Comparison of ENCODE assay signal across 20 cellular contexts in genomic region chr6:156884306-156884705, GRCh38.
DNase-seq lines count a peak whose midpoint lies in the region; ATAC-seq and TF ChIP-seq lines count a peak whose summit lies in the region.
"Had no signal": no experiment of that assay in that cellular context is flagged by ENCODE, and none has a peak within 500 bp of the region (broad histone marks: within the 10 kb centered on the region; RNA-seq: fewer than 3 reads in every experiment).

No MANE protein-coding gene starts in this region.

- intact Hi-C loops in HCT116 (cut with micrococcal nuclease) = loop anchor here (10.0 kb wide), 1 partner anchor 320 kb away; no protein-coding TSS in a partner anchor

- H2AFZ ChIP-seq in HCT116 (ENCODE audit: low read depth, low read length, poor library complexity, severe bottlenecking) = no peak overlapping the region
- no peak overlapping the region for H2AFZ ChIP-seq in OCI-LY1 (ENCODE audit: low read length)

- H3K9me2 ChIP-seq in HCT116 (ENCODE audit: insufficient read depth) = no peaks in the 10 kb centered on the region
- no peaks in the 10 kb centered on the region for H3K9me2 ChIP-seq in OCI-LY1 (ENCODE audit: low read depth, low read length)

- H3K36me3 ChIP-seq in HCT116 (ENCODE audit: control insufficient read depth in 1 of 2, insufficient read depth in 2 of 2, low read length in 2 of 2) (no peaks in the 10 kb centered on the region), OCI-LY1 (ENCODE audit: insufficient read depth, low read length) (no peaks in the 10 kb centered on the region)
- H3K36me3 ChIP-seq: adrenal gland had no signal

- H3K36me3 Mint-ChIP-seq in naive B cell (peaks cover 0 to 4% of the 10 kb centered on the region in 2 donors), glutamatergic neuron (ENCODE audit: unreplicated experiment) (no peaks in the 10 kb centered on the region)
- H3K36me3 Mint-ChIP-seq: IgD-negative memory B cell had no signal

- TF ChIP-seq CTCF in HCT116 (IDR thresholded peaks at IDR 0.05 in 2 of 3, conservative IDR thresholded peaks at IDR 0.05 in 1 of 3; ENCODE audit: borderline replicate concordance in 1 of 3, insufficient read depth in 1 of 3, low read depth in 2 of 3, low read length in 2 of 3) (0 out of 6 replicates have a peak, but pooled peaks of 1 of the 3 experiments have one; percentile 7), OCI-LY1 (IDR thresholded peaks at IDR 0.05; ENCODE audit: low read length) (no peak), glutamatergic neuron (IDR thresholded peaks at IDR 0.05; ENCODE audit: partially characterized antibody, unreplicated experiment) (no peak)

- no peaks in the 10 kb centered on the region for H4K20me1 ChIP-seq in HCT116 (ENCODE audit: insufficient read depth)
- no peaks in the 10 kb centered on the region for H4K20me1 ChIP-seq in OCI-LY1 (ENCODE audit: insufficient read depth, low read length)

- TF ChIP-seq RAD21 in HCT116 (IDR thresholded peaks at IDR 0.05; ENCODE audit: low read depth) = 0 out of 2 replicates have a peak, but pooled peaks have one; percentile 20

- RAD21 ChIA-PET in HCT116 (lab: Charles Lee; ENCODE audit: low non-redundant PET in 1 of 2, low total read pairs in 2 of 2, uncharacterized antibody in 2 of 2, unreplicated experiment in 2 of 2) = no interaction called here

- H3F3A ChIP-seq in OCI-LY1 (ENCODE audit: insufficient read depth, low read length) = no peaks in the 10 kb centered on the region

- peak; percentile 69 for DNase-seq in DMS53 (lab: John Stamatoyannopoulos, UW)
- no peak for DNase-seq in DMS53 treated with DMSO at 0.1 percent for 48 hours (lab: John Stamatoyannopoulos, UW; ENCODE audit: unreplicated experiment)
- no peak for DNase-seq in HCT116 (ENCODE audit: low read depth, low spot score)
- DNase-seq in naive B cell = no peak
- no peak for DNase-seq in glutamatergic neuron
- no peak for DNase-seq in SW 1271 (lab: John Stamatoyannopoulos, UW)
- DNase-seq: 8988T; activated CD8-positive, alpha-beta memory T cell treated with anti-CD3 and anti-CD28 coated beads, Interleukin-2, amount 50 U/mL, for 4 hours; activated gamma-delta T cell; adrenal gland; GDM1; hippocampal formation; islet precursor cell; PC-3; SIG-M5; stimulated activated CD4-positive, alpha-beta T cell treated with anti-CD3 and anti-CD28 coated beads, Interleukin-4, amount 100 ng/mL, for 24 hours had no signal

- peak; percentile 38; the same call in 1 of the 2 replicates for ATAC-seq in HCT116
- no peak for ATAC-seq in naive B cell (ENCODE audit: low read depth in 2 of 2)
- no peak for ATAC-seq in GM21619 (IDR thresholded peaks at IDR 0.05; ENCODE audit: unreplicated experiment)

- no peak overlapping the region for H3K4me3 ChIP-seq in HCT116 (replicated peaks in 1 of 2; ENCODE audit: low read depth in 1 of 2, low read length in 2 of 2)
- H3K4me3 ChIP-seq in OCI-LY1 (ENCODE audit: low read depth, low read length, poor library complexity, severe bottlenecking) = peak overlapping the region; percentile 50
- H3K4me3 ChIP-seq: adrenal gland had no signal

- H3K4me1 ChIP-seq in HCT116 (ENCODE audit: control insufficient read depth in 1 of 2, insufficient read depth in 2 of 2, low read length in 2 of 2) (no peaks in the 10 kb centered on the region), OCI-LY1 (ENCODE audit: insufficient read depth, low read length, severe bottlenecking) (peaks cover 90% of the 10 kb centered on the region)

- no peaks in the 10 kb centered on the region for H3K27me3 Mint-ChIP-seq in naive B cell
- peaks cover 7% of the 10 kb centered on the region for H3K27me3 Mint-ChIP-seq in glutamatergic neuron (ENCODE audit: unreplicated experiment)
- H3K27me3 Mint-ChIP-seq: IgD-negative memory B cell had no signal

- H3K79me2 ChIP-seq in HCT116 (ENCODE audit: insufficient read depth, low read length) = peaks cover 36% of the 10 kb centered on the region
- peaks cover 95% of the 10 kb centered on the region for H3K79me2 ChIP-seq in OCI-LY1 (ENCODE audit: insufficient read depth, low read length)

- no peak for TF ChIP-seq POLR2A in HCT116 (IDR thresholded peaks at IDR 0.05; ENCODE audit: borderline replicate concordance, extremely low read depth, insufficient read depth, insufficient read length)

- BruUV-seq in HCT116 (replicated peaks; lab: Mats Ljungman, UMichigan) = no TSS peak

- H3K9me3 ChIP-seq in HCT116 (ENCODE audit: control insufficient read depth in 1 of 2, insufficient read depth in 1 of 2, low read depth in 1 of 2, low read length in 2 of 2) = no peaks in the 10 kb centered on the region
- H3K9me3 ChIP-seq in OCI-LY1 (ENCODE audit: low read length) = no peaks in the 10 kb centered on the region
- H3K9me3 ChIP-seq: adrenal gland had no signal

- H3K4me2 ChIP-seq in HCT116 (ENCODE audit: low read length) (no peak overlapping the region), OCI-LY1 (ENCODE audit: low read length) (peak overlapping the region; percentile 72)

- POLR2A ChIA-PET in HCT116 (lab: Charles Lee) = no interaction called here

- CTCF ChIA-PET in HCT116 (lab: Charles Lee) = no interaction called here

- H3K9ac ChIP-seq in HCT116 (ENCODE audit: low read length) (no peak overlapping the region), OCI-LY1 (ENCODE audit: low read length) (peak overlapping the region; percentile 38; the same call in 1 of the 2 replicates)

- H3K4me3 Mint-ChIP-seq in naive B cell (peak overlapping the region in 6 of 8 donors; percentile 16 to 84 (median 52)), glutamatergic neuron (ENCODE audit: unreplicated experiment) (no peak overlapping the region)

- H3K27me3 ChIP-seq in HCT116 (ENCODE audit: insufficient read depth, low read length) (no peaks in the 10 kb centered on the region), OCI-LY1 (ENCODE audit: insufficient read depth, low read length) (no peaks in the 10 kb centered on the region)
- H3K27me3 ChIP-seq: adrenal gland, foreskin keratinocyte had no signal

- no peak overlapping the region for H3K27ac ChIP-seq in HCT116 (ENCODE audit: low read depth, low read length)
- peak overlapping the region; percentile 88 for H3K27ac ChIP-seq in OCI-LY1 (ENCODE audit: low read depth, low read length, poor library complexity, severe bottlenecking)
- H3K27ac ChIP-seq: adrenal gland, foreskin keratinocyte had no signal

- no peaks in the 10 kb centered on the region for H3K9me3 Mint-ChIP-seq in naive B cell
- H3K9me3 Mint-ChIP-seq in glutamatergic neuron (ENCODE audit: unreplicated experiment) = peaks cover 12% of the 10 kb centered on the region
- H3K9me3 Mint-ChIP-seq: IgD-negative memory B cell had no signal

- H3K4me1 Mint-ChIP-seq in naive B cell (peaks cover 62 to 91% (median 76%) of the 10 kb centered on the region in 3 donors), glutamatergic neuron (ENCODE audit: low read depth, unreplicated experiment) (peaks cover 60% of the 10 kb centered on the region)

- H3K27ac Mint-ChIP-seq in naive B cell = peak overlapping the region in 5 of 6 donors; percentile 28 to 92 (median 85)
- no peak overlapping the region for H3K27ac Mint-ChIP-seq in glutamatergic neuron (ENCODE audit: unreplicated experiment)

TF ChIP-seq in HCT116, 20 proteins besides CTCF, POLR2A, EP300 and RAD21:
- TF ChIP-seq EZH2phosphoT487 (IDR thresholded peaks at IDR 0.05; ENCODE audit: borderline replicate concordance) = no peak
- no peak for TF ChIP-seq FOSL1 (IDR thresholded peaks at IDR 0.05; ENCODE audit: low read depth)
- TF ChIP-seq ELF1 (IDR thresholded peaks at IDR 0.05; ENCODE audit: borderline replicate concordance, low read depth) = no peak
- TF ChIP-seq MAX (IDR thresholded peaks at IDR 0.05) = no peak
